ENCODE assay signal across 10 cellular contexts in genomic region chr1:65175171-65176070, GRCh38. TPM values are rescaled to one million over a fixed set of nuclear protein-coding genes. Genes with fewer than 3 reads are reported as not detected.
A peak's percentile ranks its signal among the peaks of the same experiment; 100 is the strongest.
DNase-seq lines count a peak whose midpoint lies in the region; ATAC-seq and TF ChIP-seq lines count a peak whose summit lies in the region.
"Had no signal": no experiment of that assay in that cellular context is flagged by ENCODE, and none has a peak within 500 bp of the region (broad histone marks: within the 10 kb centered on the region; RNA-seq: fewer than 3 reads in every experiment).

No MANE protein-coding gene starts in this region.

- peaks cover 5% of the 10 kb centered on the region; the same call in 1 of the 2 replicates for H4K20me1 ChIP-seq in PC-3 (ENCODE audit: low read length)

- peaks cover 54% of the 10 kb centered on the region for H3K4me1 Mint-ChIP-seq in nephron progenitor cell
- H3K4me1 Mint-ChIP-seq in natural killer cell = no peaks in the 10 kb centered on the region
- H3K4me1 Mint-ChIP-seq in activated CD4-positive, alpha-beta T cell treated with anti-CD3 and anti-CD28 coated beads, Interleukin-2, amount 10 ng/mL, durations not matched to agents 7 days and 5 days = peaks cover 8% of the 10 kb centered on the region

- TF ChIP-seq POLR2A in esophagus squamous epithelium (IDR thresholded peaks at IDR 0.05) = no peak

- POLR2A ChIA-PET in PC-3 (lab: Charles Lee; ENCODE audit: unreplicated experiment) = no interaction called here
- POLR2A ChIA-PET in activated CD4-positive, alpha-beta T cell treated with anti-CD3 and anti-CD28 coated beads, Interleukin-2, amount 10 ng/mL, durations not matched to agents 7 days and 5 days (lab: Charles Lee) = no interaction called here

- ATAC-seq in PC-3 (no peak), GM21381 (IDR thresholded peaks at IDR 0.05; ENCODE audit: unreplicated experiment) (no peak), natural killer cell (no peak)
- ATAC-seq in stimulated activated naive CD8-positive, alpha-beta T cell treated with anti-CD3 and anti-CD28 coated beads, Interleukin-15, Interleukin-2, amounts not matched to agents 100 U/mL and 50 U/mL, for 24 hours = no peak

- no peaks in the 10 kb centered on the region for H3K27me3 Mint-ChIP-seq in nephron progenitor cell (ENCODE audit: low read depth, poor library complexity)
- H3K27me3 Mint-ChIP-seq in natural killer cell (ENCODE audit: low read depth in 2 of 2) = peaks cover 4 to 7% of the 10 kb centered on the region in 2 donors
- H3K27me3 Mint-ChIP-seq in activated CD4-positive, alpha-beta T cell treated with anti-CD3 and anti-CD28 coated beads, Interleukin-2, amount 10 ng/mL, durations not matched to agents 7 days and 5 days = no peaks in the 10 kb centered on the region

- TF ChIP-seq CTCF in AG10803 (conservative IDR thresholded peaks at IDR 0.05; ENCODE audit: low read length) (no peak), PC-3 (conservative IDR thresholded peaks at IDR 0.05; ENCODE audit: low read depth, low read length) (no peak), esophagus squamous epithelium (IDR thresholded peaks at IDR 0.05) (no peak), nephron progenitor cell (IDR thresholded peaks at IDR 0.05) (no peak), natural killer cell (IDR thresholded peaks at IDR 0.05) (no peak)

- H3K36me3 ChIP-seq in PC-3 (ENCODE audit: low read depth, low read length) (no peaks in the 10 kb centered on the region), esophagus squamous epithelium (no peaks in the 10 kb centered on the region)
- H3K36me3 ChIP-seq: pancreas had no signal

- WGBS in esophagus squamous epithelium, 2 donors = 45 to 58% methylated on average over 11 to 13 of the region's 13 CpGs

- H3F3A ChIP-seq in PC-3 (ENCODE audit: low read length, unreplicated experiment) = no peaks in the 10 kb centered on the region

- peaks cover 95% of the 10 kb centered on the region for H3K79me2 ChIP-seq in PC-3 (ENCODE audit: low read length)

- DNase-seq in AG10803 (ENCODE audit: low read depth) (peak; percentile 33), PC-3 (no peak), esophagus squamous epithelium (lab: John Stamatoyannopoulos, UW) (no peak), nephron progenitor cell (no peak), natural killer cell (no peak)
- no peak for DNase-seq in stimulated activated naive CD8-positive, alpha-beta T cell treated with anti-CD3 and anti-CD28 coated beads, Interleukin-15, Interleukin-2, amounts not matched to agents 100 U/mL and 50 U/mL, for 24 hours
- DNase-seq in activated CD4-positive, alpha-beta T cell treated with anti-CD3 and anti-CD28 coated beads, Interleukin-2, amount 10 ng/mL, durations not matched to agents 7 days and 5 days = no peak
- DNase-seq: erythroblast had no signal

- H3K9me2 ChIP-seq in PC-3 (replicated peaks; ENCODE audit: low read length) = no peaks in the 10 kb centered on the region

- no peak overlapping the region for H2AFZ ChIP-seq in PC-3 (ENCODE audit: low read length)

- H3K4me2 ChIP-seq in PC-3 (ENCODE audit: low read length) = peak overlapping the region; percentile 28

- H3K27me3 ChIP-seq in PC-3 (ENCODE audit: low read length) = no peaks in the 10 kb centered on the region
- no peaks in the 10 kb centered on the region for H3K27me3 ChIP-seq in esophagus squamous epithelium
- H3K27me3 ChIP-seq: pancreas had no signal

- intact Hi-C loops in PC-3 (cut with micrococcal nuclease) = loop anchor here (2.0 kb wide), 1 partner anchor 27 kb away; the partner anchor contains the start of gene AK4
- intact Hi-C loops in esophagus squamous epithelium (cut with DNase I) = no loop called here
- intact Hi-C loops in natural killer cell (cut with micrococcal nuclease) = no loop called here

- H3K9ac ChIP-seq in PC-3 (ENCODE audit: low read length) = no peak overlapping the region

- H3K36me3 Mint-ChIP-seq in nephron progenitor cell (ENCODE audit: low read depth) (peaks cover 7% of the 10 kb centered on the region), natural killer cell (no peaks in the 10 kb centered on the region)
- no peaks in the 10 kb centered on the region for H3K36me3 Mint-ChIP-seq in activated CD4-positive, alpha-beta T cell treated with anti-CD3 and anti-CD28 coated beads, Interleukin-2, amount 10 ng/mL, durations not matched to agents 7 days and 5 days (ENCODE audit: low read depth)

- H3K27ac Mint-ChIP-seq in nephron progenitor cell = peak overlapping the region; percentile 81
- H3K27ac Mint-ChIP-seq in natural killer cell = no peak overlapping the region
- no peak overlapping the region for H3K27ac Mint-ChIP-seq in activated CD4-positive, alpha-beta T cell treated with anti-CD3 and anti-CD28 coated beads, Interleukin-2, amount 10 ng/mL, durations not matched to agents 7 days and 5 days

- no peaks in the 10 kb centered on the region for H3K9me3 Mint-ChIP-seq in nephron progenitor cell
- H3K9me3 Mint-ChIP-seq in natural killer cell = no peaks in the 10 kb centered on the region
- no peaks in the 10 kb centered on the region for H3K9me3 Mint-ChIP-seq in activated CD4-positive, alpha-beta T cell treated with anti-CD3 and anti-CD28 coated beads, Interleukin-2, amount 10 ng/mL, durations not matched to agents 7 days and 5 days

- CTCF ChIA-PET in PC-3 (lab: Charles Lee) = no interaction called here
- CTCF ChIA-PET in activated CD4-positive, alpha-beta T cell treated with anti-CD3 and anti-CD28 coated beads, Interleukin-2, amount 10 ng/mL, durations not matched to agents 7 days and 5 days (lab: Charles Lee) = no interaction called here

- H3K4me1 ChIP-seq in PC-3 (ENCODE audit: insufficient read depth, low read length) (peaks cover 66% of the 10 kb centered on the region), esophagus squamous epithelium (peaks cover 24 to 82% (median 34%) of the 10 kb centered on the region in 3 donors)
- H3K4me1 ChIP-seq: pancreas had no signal

- no TSS peak for BruUV-seq in PC-3 (replicated peaks; lab: Mats Ljungman, UMichigan)

- no peak overlapping the region for H3K4me3 ChIP-seq in AG10803 (ENCODE audit: low read length)
- H3K4me3 ChIP-seq in PC-3 (ENCODE audit: low read length) = no peak overlapping the region
- H3K4me3 ChIP-seq in esophagus squamous epithelium = no peak overlapping the region
- H3K4me3 ChIP-seq: pancreas had no signal

- H3K9me3 ChIP-seq in PC-3 (ENCODE audit: low read length) = no peaks in the 10 kb centered on the region
- H3K9me3 ChIP-seq in esophagus squamous epithelium = no peaks in the 10 kb centered on the region
- H3K9me3 ChIP-seq: pancreas had no signal

- no peak overlapping the region for H3K4me3 Mint-ChIP-seq in nephron progenitor cell
- H3K4me3 Mint-ChIP-seq in natural killer cell = no peak overlapping the region
- H3K4me3 Mint-ChIP-seq in activated CD4-positive, alpha-beta T cell treated with anti-CD3 and anti-CD28 coated beads, Interleukin-2, amount 10 ng/mL, durations not matched to agents 7 days and 5 days = no peak overlapping the region

- H3K27ac ChIP-seq in PC-3 (ENCODE audit: low read length) (no peak overlapping the region), esophagus squamous epithelium (peak overlapping the region; percentile 24 to 53 (median 44))
- H3K27ac ChIP-seq: pancreas had no signal

RNA-seq across cellular contexts. Expression of gene AK4, which starts 27.4 kb away (rescaled TPM):
- 70.4 and 98.9 TPM in 2 replicates for total RNA-seq in PC-3 (2014; rRNA removed)
- 10 to 100 TPM; 32.2 to 46.3 (median 39.6) TPM for total RNA-seq in esophagus squamous epithelium
- 1 to 10 TPM in 1 of 3 donors, under 1 TPM in 2; 0.32 to 1.6 (median 0.75) TPM for total RNA-seq in natural killer cell
- total RNA-seq in activated CD4-positive, alpha-beta T cell treated with anti-CD3 and anti-CD28 coated beads, Interleukin-2, amount 10 ng/mL, durations not matched to agents 7 days and 5 days = 10 to 100 TPM; 37.3 to 42.6 TPM

Comparison
In these comparisons a context has a peak if more than half of its experiments do, and no peak if none do; other contexts are left out.
1. RNA of gene AK4, which starts 27.4 kb away (total RNA-seq): 70.4 to 98.9 TPM in PC-3, 37.3 to 42.6 TPM in activated CD4-positive, alpha-beta T cell treated with anti-CD3 and anti-CD28 coated beads, Interleukin-2, amount 10 ng/mL, durations not matched to agents 7 days and 5 days and 32.2 to 46.3 TPM in esophagus squamous epithelium; 0.32 to 1.6 TPM in natural killer cell; every median in the first group is over 10 times any median in the second.